Comparison of ENCODE assay signal across 31 cellular contexts in genomic region chr17:74125160-74125559, GRCh38.
DNase-seq lines count a peak whose midpoint lies in the region; ATAC-seq, FAIRE-seq and TF ChIP-seq lines count a peak whose summit lies in the region.
"Had no signal": no experiment of that assay in that cellular context is flagged by ENCODE, and none has a peak within 500 bp of the region (broad histone marks: within the 10 kb centered on the region; RNA-seq: fewer than 3 reads in every experiment).

No MANE protein-coding gene starts in this region.

- no peak overlapping the region for H3K18ac ChIP-seq in neuronal stem cell (ENCODE audit: low read length)

- no peaks in the 10 kb centered on the region for H3K9me3 Mint-ChIP-seq in activated naive CD4-positive, alpha-beta T cell treated with anti-CD3 and anti-CD28 coated beads, Interleukin-2, amount 50 U/mL, for 72 hours
- H3K9me3 Mint-ChIP-seq: activated T-cell treated with anti-CD3 and anti-CD28 coated beads, Interleukin-2, amount 50 U/mL, for 4 hours; stimulated activated naive CD8-positive, alpha-beta T cell treated with anti-CD3 and anti-CD28 coated beads, Interleukin-15, Interleukin-2, amounts not matched to agents 100 ng/mL and 50 ng/mL, for 24 hours; T-helper 1 cell treated with Interleukin-12 subunit alpha and Interleukin-12 subunit beta and Interleukin-4 antibody, amounts not matched to agents 30 μg/mL and 1 μg/mL, for 36 hours had no signal

- H2BK120ac ChIP-seq in neuronal stem cell (ENCODE audit: low read depth, low read length), result no peak overlapping the region

- H3K27ac ChIP-seq in A549 (no peak overlapping the region), neuronal stem cell (replicated peaks; ENCODE audit: low read length) (no peak overlapping the region)
- H3K27ac ChIP-seq: foreskin keratinocyte, SJSA1, thyroid gland had no signal

- H3K14ac ChIP-seq in neuronal stem cell (ENCODE audit: low read length), result no peak overlapping the region

- H3K27me3 ChIP-seq in neuronal stem cell (ENCODE audit: control insufficient read depth in 3 of 3, insufficient read depth in 3 of 3, low read depth in 1 of 3, low read length in 3 of 3), result peaks cover 0 to 3% (median 0%) of the 10 kb centered on the region in 3 experiments
- H3K27me3 ChIP-seq: foreskin keratinocyte, SJSA1, thyroid gland had no signal

- peak overlapping the region; percentile 33 for H3K4me3 Mint-ChIP-seq in T-helper 17 cell
- H3K4me3 Mint-ChIP-seq: activated T-cell treated with anti-CD3 and anti-CD28 coated beads, Interleukin-2, amount 50 U/mL, for 4 hours; memory B cell; stimulated activated naive CD8-positive, alpha-beta T cell treated with anti-CD3 and anti-CD28 coated beads, Interleukin-15, Interleukin-2, amounts not matched to agents 100 ng/mL and 50 ng/mL, for 24 hours; T-helper 1 cell treated with Interleukin-12 subunit alpha and Interleukin-12 subunit beta and Interleukin-4 antibody, amounts not matched to agents 30 μg/mL and 1 μg/mL, for 36 hours had no signal

- FAIRE-seq in A549 (lab: Jason Lieb, UNC) (no peak), GM12892 (lab: Jason Lieb, UNC) (no peak)
- FAIRE-seq: colon, RCC 7860 had no signal

- no peaks in the 10 kb centered on the region; the same call in 2 of the 3 replicates for H3K9me3 ChIP-seq in A549
- H3K9me3 ChIP-seq in T-helper 17 cell (ENCODE audit: control insufficient read depth, low read length, poor library complexity, severe bottlenecking), result no peaks in the 10 kb centered on the region
- no peaks in the 10 kb centered on the region for H3K9me3 ChIP-seq in neuronal stem cell (replicated peaks in 1 of 2; ENCODE audit: control insufficient read depth in 2 of 2, insufficient read depth in 1 of 2, low read depth in 1 of 2, low read length in 2 of 2)
- H3K9me3 ChIP-seq: thyroid gland had no signal

- no peak overlapping the region for H4K91ac ChIP-seq in neuronal stem cell (ENCODE audit: low read depth, low read length, poor library complexity)

- H3K4me3 ChIP-seq in A549, result no peak overlapping the region
- H3K4me3 ChIP-seq in neuronal stem cell (ENCODE audit: low read length in 2 of 2), result no peak overlapping the region
- H3K4me3 ChIP-seq: SJSA1, thyroid gland had no signal

- H2AFZ ChIP-seq in neuronal stem cell (ENCODE audit: low read length), result no peak overlapping the region

- no peak overlapping the region for H4K8ac ChIP-seq in neuronal stem cell (ENCODE audit: low read depth, low read length)

- DNase-seq in A549 (ENCODE audit: low read depth in 1 of 2, low spot score in 1 of 2) (no peak), DMS53 (lab: John Stamatoyannopoulos, UW) (peak; percentile 97), NCI-H345 (lab: John Stamatoyannopoulos, UW) (peak; percentile 66), T-helper 17 cell (no peak), GM12892 (ENCODE audit: insufficient read length) (no peak), neuronal stem cell (ENCODE audit: low spot score) (no peak), 8988T (no peak)
- DNase-seq in activated naive CD4-positive, alpha-beta T cell treated with anti-CD3 and anti-CD28 coated beads, Interleukin-2, amount 50 U/mL, for 72 hours (ENCODE audit: low spot score in 2 of 2), result no peak
- DNase-seq: activated CD4-positive, alpha-beta T cell treated with anti-CD3 and anti-CD28 coated beads for 48 hours; activated naive CD4-positive, alpha-beta T cell treated with Interleukin-2 at 50 U/mL for 16 hours; activated T-cell treated with anti-CD3 and anti-CD28 coated beads, Interleukin-2, amount 50 U/mL, for 4 hours; amniotic stem cell; C1 segment of cervical spinal cord; effector CD8-positive, alpha-beta T cell; foreskin keratinocyte; GOT3; Karpas-422; left colon; MV-4-11; NCI-H187; NCI-H446; occipital lobe; retina; stimulated activated CD4-positive, alpha-beta T cell treated with anti-CD3 and anti-CD28 coated beads, Interleukin-12 subunit alpha, Interleukin-12 subunit beta, amount 100 ng/mL, for 4 hours; thyroid gland had no signal

- no peaks in the 10 kb centered on the region for H3K36me3 Mint-ChIP-seq in T-helper 17 cell (ENCODE audit: low read depth)
- H3K36me3 Mint-ChIP-seq in activated naive CD4-positive, alpha-beta T cell treated with anti-CD3 and anti-CD28 coated beads, Interleukin-2, amount 50 U/mL, for 72 hours, result no peaks in the 10 kb centered on the region

- H3K4me1 ChIP-seq in A549, result peaks cover 6% of the 10 kb centered on the region; the same call in 1 of the 3 replicates
- peaks cover 0 to 7% of the 10 kb centered on the region in 2 donors for H3K4me1 ChIP-seq in neuronal stem cell (ENCODE audit: control insufficient read depth in 2 of 2, insufficient read depth in 1 of 2, low read depth in 1 of 2, low read length in 2 of 2)
- H3K4me1 ChIP-seq: foreskin keratinocyte, thyroid gland had no signal

- no peak overlapping the region for H2BK15ac ChIP-seq in neuronal stem cell (ENCODE audit: low read length)

- no peak overlapping the region for H3K23ac ChIP-seq in neuronal stem cell (ENCODE audit: low read depth, low read length, poor library complexity)

- no peak overlapping the region for H3K27ac Mint-ChIP-seq in T-helper 17 cell
- H3K27ac Mint-ChIP-seq in activated naive CD4-positive, alpha-beta T cell treated with anti-CD3 and anti-CD28 coated beads, Interleukin-2, amount 50 U/mL, for 72 hours, result no peak overlapping the region
- H3K27ac Mint-ChIP-seq: memory B cell; stimulated activated naive CD8-positive, alpha-beta T cell treated with anti-CD3 and anti-CD28 coated beads, Interleukin-15, Interleukin-2, amounts not matched to agents 100 ng/mL and 50 ng/mL, for 24 hours; T-helper 1 cell treated with Interleukin-12 subunit alpha and Interleukin-12 subunit beta and Interleukin-4 antibody, amounts not matched to agents 30 μg/mL and 1 μg/mL, for 36 hours had no signal

- H3K36me3 ChIP-seq in neuronal stem cell (replicated peaks in 1 of 2; ENCODE audit: control insufficient read depth in 2 of 2, insufficient read depth in 2 of 2, low read length in 2 of 2), result no peaks in the 10 kb centered on the region
- H3K36me3 ChIP-seq: SJSA1, thyroid gland had no signal

- no peak overlapping the region for H2AK5ac ChIP-seq in neuronal stem cell (ENCODE audit: low read depth, low read length)

- no peak overlapping the region for H2BK12ac ChIP-seq in neuronal stem cell (ENCODE audit: low read length)

- H3K79me1 ChIP-seq in neuronal stem cell (ENCODE audit: low read depth, low read length), result no peaks in the 10 kb centered on the region

- no peak overlapping the region for H3K4ac ChIP-seq in neuronal stem cell (ENCODE audit: low read length)

- ATAC-seq in A549, result no peak
- ATAC-seq in T-helper 17 cell, result no peak
- ATAC-seq in activated naive CD4-positive, alpha-beta T cell treated with anti-CD3 and anti-CD28 coated beads, Interleukin-2, amount 50 U/mL, for 72 hours, result no peak
- ATAC-seq: activated T-cell treated with anti-CD3 and anti-CD28 coated beads, Interleukin-2, amount 50 U/mL, for 4 hours; foreskin keratinocyte; left colon had no signal

- TF ChIP-seq POLR2A in A549 (IDR thresholded peaks at IDR 0.05; ENCODE audit: low read length) (no peak), GM12892 (IDR thresholded peaks at IDR 0.05; ENCODE audit: low read depth, low read length) (no peak)

- no peak for TF ChIP-seq EP300 in A549 (IDR thresholded peaks at IDR 0.05)

- CTCF ChIA-PET in A549 (lab: Yijun Ruan, JAX), result interaction anchor here (1.2 to 1.5 kb wide), 4 partner anchors 10 to 696 kb away, joined by 3 to 6 read pairs (median 3); no protein-coding TSS in a partner anchor

- peaks cover 34% of the 10 kb centered on the region for H3K27me3 Mint-ChIP-seq in T-helper 17 cell

- POLR2A ChIA-PET in A549 (lab: Yijun Ruan, JAX), result no interaction called here

- H3K9ac ChIP-seq in neuronal stem cell (ENCODE audit: low read depth, low read length, poor library complexity), result no peak overlapping the region

- TF ChIP-seq RAD21 in A549 (conservative IDR thresholded peaks at IDR 0.05 in 1 of 2, IDR thresholded peaks at IDR 0.05 in 1 of 2), result no peak

- no peak for TF ChIP-seq CTCF in A549 (IDR thresholded peaks at IDR 0.05)

- H2BK5ac ChIP-seq in neuronal stem cell (ENCODE audit: low read length), result no peak overlapping the region

- 6% methylated on average over 4 of the region's 4 CpGs for WGBS in A549 (ENCODE audit: missing lambda C conversion rate)
- WGBS in neuronal stem cell (ENCODE audit: extremely low coverage in 2 of 2, insufficient read length in 2 of 2, insufficient replicate concordance in 1 of 2), 2 donors, result no CpG with 5 or more reads among the region's 4 CpGs

- peaks cover 4% of the 10 kb centered on the region for H3K4me1 Mint-ChIP-seq in T-helper 17 cell

- peak overlapping the region; percentile 22 for H3K4me2 ChIP-seq in A549
- H3K4me2 ChIP-seq in neuronal stem cell (ENCODE audit: insufficient read depth, low read length, poor library complexity, severe bottlenecking), result no peak overlapping the region

TF ChIP-seq in A549, 52 proteins besides CTCF, POLR2A, EP300 and RAD21:
- TF ChIP-seq POLR2AphosphoS2 (conservative IDR thresholded peaks at IDR 0.05; ENCODE audit: low read length) (no peak), ZC3H11A (IDR thresholded peaks at IDR 0.05) (no peak), NR3C1 (IDR thresholded peaks at IDR 0.05) (no peak), CHD4 (IDR thresholded peaks at IDR 0.05; ENCODE audit: borderline replicate concordance) (no peak), SMC3 (IDR thresholded peaks at IDR 0.05) (no peak), TP53 (CRISPR knock-in tag; IDR thresholded peaks at IDR 0.05) (no peak), GATA3 (IDR thresholded peaks at IDR 0.05; ENCODE audit: borderline replicate concordance) (no peak), JUN (IDR thresholded peaks at IDR 0.05) (no peak), ESRRA (IDR thresholded peaks at IDR 0.05; ENCODE audit: borderline replicate concordance, low read length) (no peak), CBX2 (IDR thresholded peaks at IDR 0.05; ENCODE audit: borderline replicate concordance, low read depth) (no peak)
- TF ChIP-seq, protein P1, sequence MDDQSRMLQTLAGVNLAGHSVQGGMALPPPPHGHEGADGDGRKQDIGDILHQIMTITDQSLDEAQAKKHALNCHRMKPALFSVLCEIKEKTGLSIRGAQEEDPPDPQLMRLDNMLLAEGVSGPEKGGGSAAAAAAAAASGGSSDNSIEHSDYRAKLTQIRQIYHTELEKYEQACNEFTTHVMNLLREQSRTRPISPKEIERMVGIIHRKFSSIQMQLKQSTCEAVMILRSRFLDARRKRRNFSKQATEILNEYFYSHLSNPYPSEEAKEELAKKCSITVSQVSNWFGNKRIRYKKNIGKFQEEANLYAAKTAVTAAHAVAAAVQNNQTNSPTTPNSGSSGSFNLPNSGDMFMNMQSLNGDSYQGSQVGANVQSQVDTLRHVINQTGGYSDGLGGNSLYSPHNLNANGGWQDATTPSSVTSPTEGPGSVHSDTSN (IDR thresholded peaks at IDR 0.05), result no peak
TF ChIP-seq in A549: peak in this region for 0.

Comparison
In these comparisons a context has a peak if more than half of its experiments do, and no peak if none do; other contexts are left out.
1. DNase-seq: peak in DMS53 (single experiment) and NCI-H345 (single experiment); none in A549 (0 of 2), T-helper 17 cell (0 of 3), GM12892 (single experiment), neuronal stem cell (single experiment), activated naive CD4-positive, alpha-beta T cell treated with anti-CD3 and anti-CD28 coated beads, Interleukin-2, amount 50 U/mL, for 72 hours (0 of 2) and 8988T (single experiment).